ENCODE assay signal across 1 cellular context in the genomic region with DNA sequence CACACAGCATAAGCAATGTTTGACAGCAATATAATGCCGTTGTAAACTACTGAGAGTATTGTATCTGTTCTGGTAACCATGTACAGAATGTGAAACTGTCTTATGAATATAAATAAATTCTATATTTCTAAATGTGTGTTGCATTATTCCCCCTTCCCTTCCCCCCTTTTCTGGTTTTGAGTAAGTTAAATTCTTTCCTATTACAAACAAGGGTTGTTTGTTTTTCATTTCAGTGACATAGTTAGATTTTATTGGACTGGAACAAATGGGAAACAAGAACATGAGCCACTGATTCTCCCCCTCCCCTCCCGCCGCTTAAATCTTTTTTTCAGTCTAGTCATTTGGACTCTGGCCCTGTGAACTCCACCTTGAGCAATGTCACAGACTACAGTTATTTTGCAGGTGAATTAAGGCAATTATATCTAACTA.
TF ChIP-seq lines count a peak whose summit lies in the region.

No MANE protein-coding gene starts in this region.

TF ChIP-seq in HepG2, 621 proteins besides CTCF, POLR2A, EP300 and RAD21 (continued from another document):
- TF ChIP-seq, protein P1, sequence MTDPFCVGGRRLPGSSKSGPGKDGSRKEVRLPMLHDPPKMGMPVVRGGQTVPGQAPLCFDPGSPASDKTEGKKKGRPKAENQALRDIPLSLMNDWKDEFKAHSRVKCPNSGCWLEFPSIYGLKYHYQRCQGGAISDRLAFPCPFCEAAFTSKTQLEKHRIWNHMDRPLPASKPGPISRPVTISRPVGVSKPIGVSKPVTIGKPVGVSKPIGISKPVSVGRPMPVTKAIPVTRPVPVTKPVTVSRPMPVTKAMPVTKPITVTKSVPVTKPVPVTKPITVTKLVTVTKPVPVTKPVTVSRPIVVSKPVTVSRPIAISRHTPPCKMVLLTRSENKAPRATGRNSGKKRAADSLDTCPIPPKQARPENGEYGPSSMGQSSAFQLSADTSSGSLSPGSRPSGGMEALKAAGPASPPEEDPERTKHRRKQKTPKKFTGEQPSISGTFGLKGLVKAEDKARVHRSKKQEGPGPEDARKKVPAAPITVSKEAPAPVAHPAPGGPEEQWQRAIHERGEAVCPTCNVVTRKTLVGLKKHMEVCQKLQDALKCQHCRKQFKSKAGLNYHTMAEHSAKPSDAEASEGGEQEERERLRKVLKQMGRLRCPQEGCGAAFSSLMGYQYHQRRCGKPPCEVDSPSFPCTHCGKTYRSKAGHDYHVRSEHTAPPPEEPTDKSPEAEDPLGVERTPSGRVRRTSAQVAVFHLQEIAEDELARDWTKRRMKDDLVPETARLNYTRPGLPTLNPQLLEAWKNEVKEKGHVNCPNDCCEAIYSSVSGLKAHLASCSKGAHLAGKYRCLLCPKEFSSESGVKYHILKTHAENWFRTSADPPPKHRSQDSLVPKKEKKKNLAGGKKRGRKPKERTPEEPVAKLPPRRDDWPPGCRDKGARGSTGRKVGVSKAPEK (CRISPR knock-in tag; IDR thresholded peaks at IDR 0.05; ENCODE audit: borderline replicate concordance): no peak
- peak; percentile 25 for TF ChIP-seq HNRNPK (IDR thresholded peaks at IDR 0.05; ENCODE audit: low read depth, low read length, poor library complexity, severe bottlenecking)
- TF ChIP-seq HNF4G (IDR thresholded peaks at IDR 0.05; ENCODE audit: borderline replicate concordance, low read depth, low read length): 0 out of 2 replicates have a peak, but pooled peaks have one; percentile 6
- TF ChIP-seq HNF4G (CRISPR knock-in tag; IDR thresholded peaks at IDR 0.05; ENCODE audit: borderline replicate concordance, low read depth): no peak
- TF ChIP-seq, protein P2, sequence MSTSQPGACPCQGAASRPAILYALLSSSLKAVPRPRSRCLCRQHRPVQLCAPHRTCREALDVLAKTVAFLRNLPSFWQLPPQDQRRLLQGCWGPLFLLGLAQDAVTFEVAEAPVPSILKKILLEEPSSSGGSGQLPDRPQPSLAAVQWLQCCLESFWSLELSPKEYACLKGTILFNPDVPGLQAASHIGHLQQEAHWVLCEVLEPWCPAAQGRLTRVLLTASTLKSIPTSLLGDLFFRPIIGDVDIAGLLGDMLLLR (CRISPR knock-in tag; IDR thresholded peaks at IDR 0.05): no peak
- TF ChIP-seq, protein P3, sequence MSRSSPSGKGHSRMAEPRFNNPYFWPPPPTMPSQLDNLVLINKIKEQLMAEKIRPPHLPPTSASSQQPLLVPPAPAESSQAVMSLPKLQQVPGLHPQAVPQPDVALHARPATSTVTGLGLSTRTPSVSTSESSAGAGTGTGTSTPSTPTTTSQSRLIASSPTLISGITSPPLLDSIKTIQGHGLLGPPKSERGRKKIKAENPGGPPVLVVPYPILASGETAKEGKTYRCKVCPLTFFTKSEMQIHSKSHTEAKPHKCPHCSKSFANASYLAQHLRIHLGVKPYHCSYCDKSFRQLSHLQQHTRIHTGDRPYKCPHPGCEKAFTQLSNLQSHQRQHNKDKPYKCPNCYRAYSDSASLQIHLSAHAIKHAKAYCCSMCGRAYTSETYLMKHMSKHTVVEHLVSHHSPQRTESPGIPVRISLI (CRISPR knock-in tag; IDR thresholded peaks at IDR 0.05; ENCODE audit: borderline replicate concordance): 0 out of 2 replicates have a peak, but pooled peaks have one; percentile 18
- TF ChIP-seq CHD4 (IDR thresholded peaks at IDR 0.05; ENCODE audit: borderline replicate concordance, low read length): no peak
- no peak for TF ChIP-seq ZNF432 (CRISPR knock-in tag; IDR thresholded peaks at IDR 0.05; ENCODE audit: borderline replicate concordance)
- TF ChIP-seq HNF4A (CRISPR knock-in tag; IDR thresholded peaks at IDR 0.05): peak; percentile 39; the same call in 1 of the 2 replicates
- TF ChIP-seq, protein P4, sequence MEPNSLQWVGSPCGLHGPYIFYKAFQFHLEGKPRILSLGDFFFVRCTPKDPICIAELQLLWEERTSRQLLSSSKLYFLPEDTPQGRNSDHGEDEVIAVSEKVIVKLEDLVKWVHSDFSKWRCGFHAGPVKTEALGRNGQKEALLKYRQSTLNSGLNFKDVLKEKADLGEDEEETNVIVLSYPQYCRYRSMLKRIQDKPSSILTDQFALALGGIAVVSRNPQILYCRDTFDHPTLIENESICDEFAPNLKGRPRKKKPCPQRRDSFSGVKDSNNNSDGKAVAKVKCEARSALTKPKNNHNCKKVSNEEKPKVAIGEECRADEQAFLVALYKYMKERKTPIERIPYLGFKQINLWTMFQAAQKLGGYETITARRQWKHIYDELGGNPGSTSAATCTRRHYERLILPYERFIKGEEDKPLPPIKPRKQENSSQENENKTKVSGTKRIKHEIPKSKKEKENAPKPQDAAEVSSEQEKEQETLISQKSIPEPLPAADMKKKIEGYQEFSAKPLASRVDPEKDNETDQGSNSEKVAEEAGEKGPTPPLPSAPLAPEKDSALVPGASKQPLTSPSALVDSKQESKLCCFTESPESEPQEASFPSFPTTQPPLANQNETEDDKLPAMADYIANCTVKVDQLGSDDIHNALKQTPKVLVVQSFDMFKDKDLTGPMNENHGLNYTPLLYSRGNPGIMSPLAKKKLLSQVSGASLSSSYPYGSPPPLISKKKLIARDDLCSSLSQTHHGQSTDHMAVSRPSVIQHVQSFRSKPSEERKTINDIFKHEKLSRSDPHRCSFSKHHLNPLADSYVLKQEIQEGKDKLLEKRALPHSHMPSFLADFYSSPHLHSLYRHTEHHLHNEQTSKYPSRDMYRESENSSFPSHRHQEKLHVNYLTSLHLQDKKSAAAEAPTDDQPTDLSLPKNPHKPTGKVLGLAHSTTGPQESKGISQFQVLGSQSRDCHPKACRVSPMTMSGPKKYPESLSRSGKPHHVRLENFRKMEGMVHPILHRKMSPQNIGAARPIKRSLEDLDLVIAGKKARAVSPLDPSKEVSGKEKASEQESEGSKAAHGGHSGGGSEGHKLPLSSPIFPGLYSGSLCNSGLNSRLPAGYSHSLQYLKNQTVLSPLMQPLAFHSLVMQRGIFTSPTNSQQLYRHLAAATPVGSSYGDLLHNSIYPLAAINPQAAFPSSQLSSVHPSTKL (CRISPR knock-in tag; IDR thresholded peaks at IDR 0.05): 0 out of 2 replicates have a peak, but pooled peaks have one; percentile 15
- TF ChIP-seq ZBTB38 (CRISPR knock-in tag; IDR thresholded peaks at IDR 0.05): no peak
- TF ChIP-seq ZNF329 (CRISPR knock-in tag; IDR thresholded peaks at IDR 0.05; ENCODE audit: low read depth): no peak
